In genomic region chr10:112471878-112472487, GRCh38 we compare ENCODE assay signal across 8 cellular contexts.
A peak's percentile ranks its signal among the peaks of the same experiment; 100 is the strongest.
DNase-seq lines count a peak whose midpoint lies in the region; ATAC-seq, FAIRE-seq and TF ChIP-seq lines count a peak whose summit lies in the region.

No MANE protein-coding gene starts in this region.

- H3K9ac ChIP-seq in parathyroid adenoma = no peak overlapping the region

- H3K27ac ChIP-seq in parathyroid adenoma = no peak overlapping the region

- H3K79me2 ChIP-seq in parathyroid adenoma = no peaks in the 10 kb centered on the region

- H3K9me3 ChIP-seq in parathyroid adenoma (ENCODE audit: control insufficient read depth, low read length) = no peaks in the 10 kb centered on the region

- no peak overlapping the region for H3K4me3 ChIP-seq in foreskin fibroblast (ENCODE audit: low read depth in 1 of 2, low read length in 2 of 2)
- H3K4me3 ChIP-seq in parathyroid adenoma (ENCODE audit: low read depth, low read length) = no peak overlapping the region

- peak; percentile 71 for ATAC-seq in GM21723 (IDR thresholded peaks at IDR 0.05; ENCODE audit: unreplicated experiment)

- H3K4me2 ChIP-seq in parathyroid adenoma (ENCODE audit: low read length) = no peak overlapping the region

- no peaks in the 10 kb centered on the region for H3K4me1 ChIP-seq in parathyroid adenoma

- no peak overlapping the region for H2AFZ ChIP-seq in parathyroid adenoma

- peak; percentile 47 for TF ChIP-seq CTCF in foreskin fibroblast (IDR thresholded peaks at IDR 0.05; ENCODE audit: low read depth, low read length)
- peak; percentile 68 for TF ChIP-seq CTCF in parathyroid adenoma (IDR thresholded peaks at IDR 0.05)

- H3K27me3 ChIP-seq in parathyroid adenoma (ENCODE audit: control insufficient read depth, insufficient read depth, low read length) = no peaks in the 10 kb centered on the region

- FAIRE-seq in TTC549 (lab: Jason Lieb, UNC) = peak; percentile 93

- H3K36me3 ChIP-seq in parathyroid adenoma (ENCODE audit: control insufficient read depth, insufficient read depth, low read length) = no peaks in the 10 kb centered on the region

- DNase-seq in NCI-H2171 treated with DMSO at 0.1 percent for 48 hours (lab: John Stamatoyannopoulos, UW) (peak; percentile 58), NCI-H2171 (lab: John Stamatoyannopoulos, UW) (no peak), LoVo (ENCODE audit: low spot score) (peak; percentile 69), foreskin fibroblast (peak; percentile 32 to 64)
- no peak for DNase-seq in activated CD4-positive, alpha-beta T cell treated with anti-CD3 and anti-CD28 coated beads for 1 hour

Comparison
In these comparisons a context has a peak if more than half of its experiments do, and no peak if none do; other contexts are left out.
1. DNase-seq: peak in NCI-H2171 treated with DMSO at 0.1 percent for 48 hours (single experiment), LoVo (single experiment) and foreskin fibroblast (2 of 2); none in NCI-H2171 (single experiment) and activated CD4-positive, alpha-beta T cell treated with anti-CD3 and anti-CD28 coated beads for 1 hour (single experiment).